In the genomic region with DNA sequence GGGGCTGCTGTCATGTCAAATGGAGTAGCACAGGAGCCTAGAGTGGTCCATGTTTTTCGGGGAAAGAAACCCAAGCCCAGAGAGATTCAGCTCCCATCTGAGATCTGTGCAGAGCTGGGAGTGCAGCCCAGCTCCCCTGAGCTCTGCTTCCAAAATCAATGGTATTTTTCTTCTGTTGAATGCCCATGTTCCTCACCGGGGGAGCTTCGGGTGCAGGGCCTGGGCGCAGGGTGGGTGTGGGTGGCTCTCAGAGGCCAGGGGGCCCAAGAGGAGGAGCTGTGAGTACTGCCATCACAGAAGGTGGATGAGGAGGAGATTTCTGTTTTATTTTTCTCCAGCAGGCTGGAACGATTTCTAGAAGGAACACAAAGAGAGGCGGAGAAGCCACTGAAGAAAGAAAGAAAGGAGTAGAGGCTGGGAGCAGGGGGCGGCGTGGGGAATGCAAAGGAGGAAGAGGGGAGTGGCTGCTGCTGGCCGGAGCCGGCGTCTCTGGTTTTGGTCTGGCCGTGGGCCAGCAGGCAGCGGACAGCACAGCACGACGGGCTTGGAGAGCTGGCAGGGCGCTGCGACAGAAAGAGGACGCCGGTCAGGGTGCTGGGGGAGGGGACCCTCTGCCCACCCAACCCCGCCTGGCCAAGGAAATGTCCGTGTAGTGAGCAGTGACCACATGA, we compare ENCODE assay signal across 9 cellular contexts.
DNase-seq lines count a peak whose midpoint lies in the region; ATAC-seq and TF ChIP-seq lines count a peak whose summit lies in the region.
"Had no signal": no experiment of that assay in that cellular context is flagged by ENCODE, and none has a peak within 500 bp of the region (broad histone marks: within the 10 kb centered on the region; RNA-seq: fewer than 3 reads in every experiment).

No MANE protein-coding gene starts in this region.

- H3K4me1 ChIP-seq in testis = no peaks in the 10 kb centered on the region

- no peaks in the 10 kb centered on the region for H3K27me3 ChIP-seq in testis

- no peak overlapping the region for H3K4me3 Mint-ChIP-seq in MCF 10A (ENCODE audit: unreplicated experiment)

- H3K36me3 ChIP-seq in testis (ENCODE audit: low read depth, missing control alignments) = no peaks in the 10 kb centered on the region

- no peak for TF ChIP-seq CTCF in MCF 10A (IDR thresholded peaks at IDR 0.05; ENCODE audit: unreplicated experiment)
- TF ChIP-seq CTCF in testis (IDR thresholded peaks at IDR 0.05) = no peak

- POLR2A ChIA-PET in MCF 10A (lab: Yijun Ruan, JAX) = no interaction called here

- intact Hi-C loops in MCF 10A (cut with micrococcal nuclease) = no loop called here
- intact Hi-C loops in left colon (cut with DNase I, micrococcal nuclease) = no loop called here
- intact Hi-C loops in testis (cut with DNase I; ENCODE audit: low total_unique reads) = no loop called here

- H3K27ac ChIP-seq in testis = no peak overlapping the region

- H3K36me3 Mint-ChIP-seq in MCF 10A (ENCODE audit: insufficient read depth, unreplicated experiment) = no peaks in the 10 kb centered on the region

- no peak for TF ChIP-seq POLR2A in testis (IDR thresholded peaks at IDR 0.05)

- DNase-seq in HuH-7.5 (ENCODE audit: low spot score) = peak; percentile 30
- peak; percentile 63 for DNase-seq in MCF 10A (ENCODE audit: unreplicated experiment)
- peak; percentile 43 to 56 for DNase-seq in left colon
- peak; percentile 67 for DNase-seq in testis
- DNase-seq in NCI-H510A treated with DMSO at 0.1 percent for 48 hours (lab: John Stamatoyannopoulos, UW) = no peak
- DNase-seq in activated CD4-positive, CD25-positive, alpha-beta regulatory T cell (lab: John Stamatoyannopoulos, UW) = no peak
- DNase-seq in RKO (ENCODE audit: low spot score) = no peak
- DNase-seq: activated CD4-positive, alpha-beta T cell treated with anti-CD3 and anti-CD28 coated beads, Interleukin-2, amount 50 U/mL, for 1 hour had no signal

- peak; percentile 54 for ATAC-seq in left colon
- no peak for ATAC-seq in GM21825 (IDR thresholded peaks at IDR 0.05; ENCODE audit: unreplicated experiment)

- H3K27me3 Mint-ChIP-seq in MCF 10A (ENCODE audit: insufficient read depth, unreplicated experiment) = no peaks in the 10 kb centered on the region

- H3K4me3 ChIP-seq in testis = peak overlapping the region; percentile 20 to 42

- no peaks in the 10 kb centered on the region for H3K9me3 ChIP-seq in testis

- CTCF ChIA-PET in MCF 10A (lab: Yijun Ruan, JAX) = interaction anchor here (0.6 to 4.1 kb wide), 8 partner anchors 10 to 514 kb away, joined by 3 to 15 read pairs (median 6); no protein-coding TSS in a partner anchor

- WGBS in testis, 2 donors = 4 to 7% methylated on average over 21 of the region's 21 CpGs

- no peaks in the 10 kb centered on the region for H3K9me3 Mint-ChIP-seq in MCF 10A (ENCODE audit: unreplicated experiment)

- no peak overlapping the region for H3K27ac Mint-ChIP-seq in MCF 10A (ENCODE audit: low read depth, unreplicated experiment)

- no TSS peak for BruUV-seq in MCF 10A (replicated peaks; lab: Mats Ljungman, UMichigan)

- peaks cover 6% of the 10 kb centered on the region for H3K4me1 Mint-ChIP-seq in MCF 10A (ENCODE audit: insufficient read depth, unreplicated experiment)

Comparison
In these comparisons a context has a peak if more than half of its experiments do, and no peak if none do; other contexts are left out.
1. DNase-seq: peak in HuH-7.5 (single experiment), MCF 10A (single experiment), left colon (2 of 2) and testis (single experiment); none in NCI-H510A treated with DMSO at 0.1 percent for 48 hours (single experiment), activated CD4-positive, CD25-positive, alpha-beta regulatory T cell (0 of 4) and RKO (single experiment).